ENCODE assay signal across 25 cellular contexts in genomic region chr9:4295160-4295559, GRCh38.
"Had no signal": no experiment of that assay in that cellular context is flagged by ENCODE, and none has a peak within 500 bp of the region (broad histone marks: within the 10 kb centered on the region; RNA-seq: fewer than 3 reads in every experiment).

No MANE protein-coding gene starts in this region.

- H3K9me3 Mint-ChIP-seq: activated CD4-positive, alpha-beta T cell treated with anti-CD3 and anti-CD28 coated beads, Interleukin-2, amount 10 ng/mL, durations not matched to agents 7 days and 5 days; activated CD8-positive, alpha-beta T cell treated with anti-CD3 and anti-CD28 coated beads for 36 hours; activated naive CD8-positive, alpha-beta T cell treated with anti-CD3 and anti-CD28 coated beads for 36 hours; activated T-helper 17 cell treated with anti-CD3 and anti-CD28 coated beads, Interleukin-2, amount 50 U/mL, for 72 hours; dendritic cell treated with granulocyte-macrophage colony-stimulating factor and Interleukin-4, amounts not matched to agents 40 ng/mL and 50 ng/mL, for 4 days; memory B cell; neural progenitor cell had no signal

- H3K36me3 Mint-ChIP-seq: activated CD8-positive, alpha-beta memory T cell treated with anti-CD3 and anti-CD28 coated beads, Interleukin-2, amount 10 ng/mL, durations not matched to agents 7 days and 5 days; memory B cell had no signal

- H3K4me3 ChIP-seq: cardiac muscle cell, heart right ventricle, mucosa of descending colon, neural progenitor cell, spleen, thoracic aorta, upper lobe of right lung had no signal

- DNase-seq: activated CD4-positive, alpha-beta T cell treated with anti-CD3 and anti-CD28 coated beads, Interleukin-2, amount 10 ng/mL, durations not matched to agents 7 days and 5 days; activated CD4-positive, CD25-positive, alpha-beta regulatory T cell treated with anti-CD3 and anti-CD28 coated beads, Interleukin-2, amount 50 U/mL, for 72 hours; activated CD8-positive, alpha-beta memory T cell treated with anti-CD3 and anti-CD28 coated beads, Interleukin-2, amount 10 ng/mL, durations not matched to agents 7 days and 5 days; activated CD8-positive, alpha-beta T cell treated with anti-CD3 and anti-CD28 coated beads for 36 hours; activated naive CD8-positive, alpha-beta T cell treated with anti-CD3 and anti-CD28 coated beads for 36 hours; activated T-cell treated with anti-CD3 and anti-CD28 coated beads for 4 hours; effector CD4-positive, alpha-beta T cell; foreskin fibroblast; heart right ventricle; left colon; mucosa of descending colon; retina; spleen; stimulated activated CD4-positive, alpha-beta T cell treated with anti-CD3 and anti-CD28 coated beads, Interleukin-4, amount 100 ng/mL, for 1 hour; stimulated activated naive CD4-positive, alpha-beta T cell; T-helper 1 cell; upper lobe of right lung; WERI-Rb-1 had no signal

- H3K27me3 Mint-ChIP-seq: progenitor cell of endocrine pancreas had no signal

- H3K27ac ChIP-seq: cardiac muscle cell, heart right ventricle, neural progenitor cell, upper lobe of right lung, WERI-Rb-1 had no signal

- ATAC-seq: activated CD8-positive, alpha-beta memory T cell treated with anti-CD3 and anti-CD28 coated beads, Interleukin-2, amount 10 ng/mL, durations not matched to agents 7 days and 5 days; activated CD8-positive, alpha-beta T cell treated with anti-CD3 and anti-CD28 coated beads for 36 hours; activated T-helper 17 cell treated with anti-CD3 and anti-CD28 coated beads, Interleukin-2, amount 50 U/mL, for 72 hours; heart right ventricle; mucosa of descending colon; upper lobe of right lung had no signal

- H3K9me3 ChIP-seq: heart right ventricle, mucosa of descending colon, spleen, thoracic aorta, upper lobe of right lung had no signal

- H3K4me3 Mint-ChIP-seq: activated CD4-positive, alpha-beta T cell treated with anti-CD3 and anti-CD28 coated beads, Interleukin-2, amount 10 ng/mL, durations not matched to agents 7 days and 5 days; activated CD8-positive, alpha-beta memory T cell treated with anti-CD3 and anti-CD28 coated beads, Interleukin-2, amount 10 ng/mL, durations not matched to agents 7 days and 5 days; activated CD8-positive, alpha-beta T cell treated with anti-CD3 and anti-CD28 coated beads for 36 hours; activated naive CD8-positive, alpha-beta T cell treated with anti-CD3 and anti-CD28 coated beads for 36 hours; activated T-helper 17 cell treated with anti-CD3 and anti-CD28 coated beads, Interleukin-2, amount 50 U/mL, for 72 hours; dendritic cell treated with granulocyte-macrophage colony-stimulating factor and Interleukin-4, amounts not matched to agents 40 ng/mL and 50 ng/mL, for 4 days; memory B cell; neural progenitor cell had no signal

- H2AFZ ChIP-seq: neural progenitor cell had no signal

- H3K9ac ChIP-seq: neural progenitor cell had no signal

- H3K36me3 ChIP-seq: cardiac muscle cell, heart right ventricle, neural progenitor cell, spleen, thoracic aorta, upper lobe of right lung, WERI-Rb-1 had no signal

- H3K27ac Mint-ChIP-seq: activated CD4-positive, alpha-beta T cell treated with anti-CD3 and anti-CD28 coated beads, Interleukin-2, amount 10 ng/mL, durations not matched to agents 7 days and 5 days; activated CD8-positive, alpha-beta memory T cell treated with anti-CD3 and anti-CD28 coated beads, Interleukin-2, amount 10 ng/mL, durations not matched to agents 7 days and 5 days; activated CD8-positive, alpha-beta T cell treated with anti-CD3 and anti-CD28 coated beads for 36 hours; activated naive CD8-positive, alpha-beta T cell treated with anti-CD3 and anti-CD28 coated beads for 36 hours; activated T-helper 17 cell treated with anti-CD3 and anti-CD28 coated beads, Interleukin-2, amount 50 U/mL, for 72 hours; dendritic cell treated with granulocyte-macrophage colony-stimulating factor and Interleukin-4, amounts not matched to agents 40 ng/mL and 50 ng/mL, for 4 days; memory B cell; neural progenitor cell; progenitor cell of endocrine pancreas had no signal

- H3K27me3 ChIP-seq: upper lobe of right lung had no signal
